ENCODE assay signal across 13 cellular contexts in the genomic region with DNA sequence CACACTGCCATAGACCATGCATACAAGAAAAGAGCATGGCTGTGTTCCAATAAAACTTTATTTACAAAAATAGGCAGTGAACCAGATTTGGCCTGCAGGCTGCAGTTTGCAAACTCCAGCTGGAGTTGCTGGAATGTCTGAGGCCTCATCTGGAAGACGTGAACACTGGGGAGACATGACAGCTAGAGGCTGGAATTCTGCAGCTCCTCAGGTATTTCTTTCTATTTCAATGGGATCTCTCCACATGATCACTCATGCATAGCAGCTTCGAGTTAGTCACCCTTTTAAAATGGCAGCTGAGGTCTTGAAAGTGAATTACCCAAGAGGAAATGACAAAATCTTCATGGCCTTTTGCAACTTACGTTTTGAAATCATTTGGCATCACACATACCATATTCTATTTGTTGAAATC. TPM values are rescaled to one million over a fixed set of nuclear protein-coding genes. Genes with fewer than 3 reads are reported as not detected.
DNase-seq lines count a peak whose midpoint lies in the region; ATAC-seq and TF ChIP-seq lines count a peak whose summit lies in the region.
"Had no signal": no experiment of that assay in that cellular context is flagged by ENCODE, and none has a peak within 500 bp of the region (broad histone marks: within the 10 kb centered on the region; RNA-seq: fewer than 3 reads in every experiment).

No MANE protein-coding gene starts in this region.

- in situ Hi-C loops in ACHN (cut with HindIII; ENCODE audit: low pct_ligation_motif_present, low pct_unique_long_range_greater_than_20kb, low sequenced_read_pairs), result no loop called here

- peaks cover 3% of the 10 kb centered on the region for H3K9me3 ChIP-seq in RWPE2 (ENCODE audit: severe bottlenecking)

- TF ChIP-seq CTCF in RWPE2 (IDR thresholded peaks at IDR 0.05; ENCODE audit: poor library complexity, severe bottlenecking), result no peak
- TF ChIP-seq CTCF in fibroblast of villous mesenchyme (IDR thresholded peaks at IDR 0.05; ENCODE audit: insufficient read depth, low read depth, low read length), result no peak

- peaks cover 13% of the 10 kb centered on the region for H3K4me1 ChIP-seq in RWPE2 (ENCODE audit: insufficient read depth, poor library complexity, severe bottlenecking)

- H3K27me3 ChIP-seq in RWPE2 (ENCODE audit: insufficient read depth, poor library complexity, severe bottlenecking), result no peaks in the 10 kb centered on the region

- no peak overlapping the region for H3K4me3 ChIP-seq in RWPE2 (ENCODE audit: severe bottlenecking)
- H3K4me3 ChIP-seq in fibroblast of villous mesenchyme (ENCODE audit: low read depth, low read length), result no peak overlapping the region

- H3K27ac ChIP-seq in RWPE2 (ENCODE audit: poor library complexity, severe bottlenecking), result peak overlapping the region; percentile 69

- DNase-seq in ACHN, result peak; percentile 100
- DNase-seq in HK-2 (ENCODE audit: unreplicated experiment), result peak; percentile 78
- peak; percentile 51 for DNase-seq in RWPE2 (ENCODE audit: low spot score)
- peak; percentile 90 for DNase-seq in fibroblast of villous mesenchyme (ENCODE audit: low read depth)
- no peak for DNase-seq in NCI-H2029 (lab: John Stamatoyannopoulos, UW)
- no peak for DNase-seq in medulla oblongata (ENCODE audit: extremely low spot score)
- no peak for DNase-seq in NCI-H146 treated with DMSO at 0.1 percent for 48 hours (lab: John Stamatoyannopoulos, UW; ENCODE audit: unreplicated experiment)
- DNase-seq in NCI-H774 (lab: John Stamatoyannopoulos, UW), result no peak
- DNase-seq: CD4-positive, CD25-positive, alpha-beta regulatory T cell; GOT3; stimulated activated CD4-positive, alpha-beta T cell treated with anti-CD3 and anti-CD28 coated beads, Interleukin-15, amount 100 ng/mL, for 24 hours; stimulated activated naive CD8-positive, alpha-beta T cell treated with anti-CD3 and anti-CD28 coated beads, Interleukin-15, amount 100 ng/mL, for 72 hours; T-helper 1 cell had no signal

- no peaks in the 10 kb centered on the region for H3K36me3 ChIP-seq in RWPE2 (ENCODE audit: low read depth)

- ATAC-seq in RWPE2 (ENCODE audit: low read depth), result peak; percentile 99
- ATAC-seq: stimulated activated naive CD8-positive, alpha-beta T cell treated with anti-CD3 and anti-CD28 coated beads, Interleukin-15, amount 100 ng/mL, for 72 hours had no signal

RNA-seq across cellular contexts. Expression of a gene that starts 52.6 kb away (rescaled TPM):
- total RNA-seq in fibroblast of villous mesenchyme, result 21.6 and 44.5 TPM in 2 replicates

Comparison
In these comparisons a context has a peak if more than half of its experiments do, and no peak if none do; other contexts are left out.
1. DNase-seq: peak in ACHN (single experiment), HK-2 (single experiment), RWPE2 (single experiment) and fibroblast of villous mesenchyme (single experiment); none in NCI-H2029 (single experiment), medulla oblongata (single experiment), NCI-H146 treated with DMSO at 0.1 percent for 48 hours (single experiment) and NCI-H774 (single experiment).